Comparison of ENCODE assay signal across 12 cellular contexts in the genomic region with DNA sequence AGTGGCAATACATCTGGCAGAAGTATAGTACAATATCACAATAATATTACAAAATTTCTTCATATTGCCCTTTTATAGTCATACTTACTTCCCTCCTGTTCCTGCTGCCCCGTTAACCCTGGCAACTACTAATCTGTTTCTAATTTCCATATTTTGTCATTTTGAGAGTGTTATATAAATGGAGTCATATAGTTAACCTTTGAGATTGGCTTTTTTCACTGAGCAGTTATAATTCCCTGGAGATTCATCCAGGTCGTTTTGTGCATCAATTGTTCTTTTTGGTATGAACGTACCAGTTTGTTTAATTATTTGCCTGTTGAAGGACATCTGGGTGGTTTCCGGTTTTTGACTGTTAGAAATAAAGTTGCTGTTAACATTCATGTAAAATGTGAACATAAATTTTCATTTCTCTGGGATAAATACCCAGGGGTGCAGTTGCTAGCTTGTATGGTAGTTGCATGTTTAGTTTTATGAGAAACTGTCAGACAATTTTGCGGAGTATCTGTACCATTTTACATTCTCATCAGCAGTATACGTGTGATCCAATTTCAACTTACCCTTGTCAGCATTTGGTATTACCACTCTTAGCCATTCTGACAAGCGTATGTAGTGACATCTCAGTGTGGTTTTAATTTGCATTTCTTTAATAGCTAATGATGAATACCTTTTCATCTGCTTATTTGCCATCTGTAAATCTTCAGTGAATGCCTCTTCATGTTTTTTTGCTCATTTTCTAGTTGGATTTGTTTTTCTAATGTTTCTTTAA. TPM values are rescaled to one million over a fixed set of nuclear protein-coding genes. Genes with fewer than 3 reads are reported as not detected.
DNase-seq lines count a peak whose midpoint lies in the region; ATAC-seq, FAIRE-seq and TF ChIP-seq lines count a peak whose summit lies in the region.
"Had no signal": no experiment of that assay in that cellular context is flagged by ENCODE, and none has a peak within 500 bp of the region (broad histone marks: within the 10 kb centered on the region; RNA-seq: fewer than 3 reads in every experiment).

No MANE protein-coding gene starts in this region.

- RAD21 ChIA-PET in GM12878 (lab: Charles Lee; ENCODE audit: unreplicated experiment) = interaction anchor here (0.8 to 1.0 kb wide), 2 partner anchors 64 to 173 kb away, joined by 3 to 4 read pairs; a partner anchor contains a TSS

- H3K9ac ChIP-seq in GM12878 (ENCODE audit: control insufficient read depth, insufficient read depth, low read length) = no peak overlapping the region
- H3K9ac ChIP-seq: BLaER1 treated with 17β-estradiol and CSF1 and Interleukin-3, amounts not matched to agents 10 nM and 100 nM; KMS-11 had no signal

- ATAC-seq in GM18517 (IDR thresholded peaks at IDR 0.05; ENCODE audit: unreplicated experiment) (peak; percentile 48), HG03097 (IDR thresholded peaks at IDR 0.05; ENCODE audit: low FRiP score, unreplicated experiment) (peak; percentile 43), GM12878 (peak; percentile 76)

- no peak for TF ChIP-seq POLR2A in GM12878 (IDR thresholded peaks at IDR 0.05; ENCODE audit: low read depth, low read length)

- DNase-seq in AG08395 (ENCODE audit: low spot score) (peak; percentile 10), GM12878 (ENCODE audit: low read depth, low spot score) (no peak), nucleus accumbens (lab: John Stamatoyannopoulos, UW) (no peak), NCI-H446 treated with DMSO at 0.1 percent for 48 hours (lab: John Stamatoyannopoulos, UW) (no peak), epidermal melanocyte (ENCODE audit: insufficient read length, low spot score) (no peak)
- DNase-seq in activated naive CD4-positive, alpha-beta T cell treated with anti-CD3 and anti-CD28 coated beads, Interleukin-2, amount 50 U/mL, for 16 hours = no peak
- DNase-seq: activated T-cell treated with anti-CD3 and anti-CD28 coated beads, Interleukin-2, amount 50 U/mL, for 48 hours; NCI-H345 had no signal

- in situ Hi-C loops in GM12878 (cut with MboI) = no loop called here

- no peak overlapping the region for H3K4me3 ChIP-seq in GM12878
- H3K4me3 ChIP-seq: BLaER1 treated with 17β-estradiol and CSF1 and Interleukin-3, amounts not matched to agents 10 nM and 100 nM had no signal

- 23% methylated on average over 7 of the region's 7 CpGs for WGBS in GM12878 (ENCODE audit: insufficient coverage, insufficient replicate concordance, low lambda C conversion rate, missing lambda C conversion rate)

- no peaks in the 10 kb centered on the region for H4K20me1 ChIP-seq in GM12878 (ENCODE audit: control insufficient read depth, insufficient read depth)

- intact Hi-C loops in GM12878 (cut with micrococcal nuclease; ENCODE audit: unreplicated experiment) = loop anchor here (5.0 to 10.0 kb wide), 3 partner anchors 63 to 731 kb away; a partner anchor contains a TSS

- H3K27ac ChIP-seq in GM12878 (ENCODE audit: control insufficient read depth, insufficient read depth) = peak overlapping the region; percentile 58; the same call in 1 of the 2 replicates
- H3K27ac ChIP-seq: BLaER1 treated with 17β-estradiol and CSF1 and Interleukin-3, amounts not matched to agents 10 nM and 100 nM; KMS-11 had no signal

- TF ChIP-seq CTCF in GM12878 (IDR thresholded peaks at IDR 0.05 in 2 of 3, conservative IDR thresholded peaks at IDR 0.05 in 1 of 3; ENCODE audit: control insufficient read depth in 2 of 3, extremely low read depth in 1 of 3, insufficient read depth in 1 of 3, low read depth in 3 of 3, low read length in 3 of 3) = no peak

- peaks cover 5% of the 10 kb centered on the region for H3K9me3 ChIP-seq in GM12878 (replicated peaks; ENCODE audit: control insufficient read depth, insufficient read depth, low read length)

- H3K27me3 ChIP-seq in GM12878 (replicated peaks in 1 of 2; ENCODE audit: control insufficient read depth in 2 of 2, insufficient read depth in 2 of 2, low read length in 1 of 2) = no peaks in the 10 kb centered on the region
- H3K27me3 ChIP-seq: BLaER1 treated with 17β-estradiol and CSF1 and Interleukin-3, amounts not matched to agents 10 nM and 100 nM had no signal

- H3K79me2 ChIP-seq in GM12878 (ENCODE audit: control insufficient read depth, insufficient read depth, low read length) = peaks cover 34% of the 10 kb centered on the region

- 0 out of 4 replicates have a peak, but pooled peaks cover 0 to 7% of the 10 kb centered on the region in 2 experiments for H3K36me3 ChIP-seq in GM12878 (ENCODE audit: control insufficient read depth in 2 of 2, insufficient read depth in 2 of 2, low read length in 1 of 2)

- no peak for TF ChIP-seq EP300 in GM12878 (IDR thresholded peaks at IDR 0.05; ENCODE audit: borderline replicate concordance in 1 of 2, control insufficient read depth in 1 of 2, low read depth in 2 of 2, low read length in 2 of 2)

- CTCF ChIA-PET in GM12878 (lab: Yijun Ruan, JAX) = interaction anchor here (1.0 kb wide), 1 partner anchor 13 kb away, joined by 4 read pairs; no protein-coding TSS in a partner anchor

- SMC1A ChIA-PET in GM12878 (lab: Charles Lee; ENCODE audit: uncharacterized antibody, unreplicated experiment) = interaction anchor here (0.9 to 5.0 kb wide), 6 partner anchors 14 to 173 kb away, joined by 4 to 42 read pairs (median 6); a partner anchor contains a TSS

- peak overlapping the region; percentile 54; the same call in 1 of the 2 replicates for H3K4me2 ChIP-seq in GM12878 (ENCODE audit: control insufficient read depth, insufficient read depth)
- H3K4me2 ChIP-seq: BLaER1 treated with 17β-estradiol and CSF1 and Interleukin-3, amounts not matched to agents 10 nM and 100 nM; KMS-11 had no signal

- FAIRE-seq in GM12878 (lab: Jason Lieb, UNC) = no peak

- no peak for TF ChIP-seq RAD21 in GM12878 (IDR thresholded peaks at IDR 0.05; ENCODE audit: insufficient read depth, low read depth, low read length)

- BruUV-seq in GM12878 (replicated peaks; lab: Mats Ljungman, UMichigan) = no TSS peak

- no peak overlapping the region; the same call in 1 of the 2 replicates for H2AFZ ChIP-seq in GM12878 (ENCODE audit: control insufficient read depth, low read depth, low read length)

- peaks cover 2% of the 10 kb centered on the region; the same call in 1 of the 2 replicates for H3K4me1 ChIP-seq in GM12878 (ENCODE audit: control insufficient read depth, insufficient read depth, low read length)

- POLR2A ChIA-PET in GM12878 (lab: Charles Lee) = interaction anchor here (0.5 to 1.4 kb wide), 3 partner anchors 64 to 73 kb away, joined by 4 to 5 read pairs (median 4); a partner anchor contains a TSS

TF ChIP-seq in GM12878, 131 proteins besides CTCF, POLR2A, EP300 and RAD21 (continues in another document):
- TF ChIP-seq KLF5 (IDR thresholded peaks at IDR 0.05; ENCODE audit: partially characterized antibody) (no peak), DPF2 (IDR thresholded peaks at IDR 0.05) (peak; percentile 28; the same call in 1 of the 2 replicates), ZNF24 (IDR thresholded peaks at IDR 0.05) (0 out of 2 replicates have a peak, but pooled peaks have one; percentile 46), MEF2B (IDR thresholded peaks at IDR 0.05; ENCODE audit: partially characterized antibody, poor library complexity, severe bottlenecking) (peak; percentile 87), CBX5 (IDR thresholded peaks at IDR 0.05; ENCODE audit: low read depth) (no peak)
- TF ChIP-seq, protein P1, sequence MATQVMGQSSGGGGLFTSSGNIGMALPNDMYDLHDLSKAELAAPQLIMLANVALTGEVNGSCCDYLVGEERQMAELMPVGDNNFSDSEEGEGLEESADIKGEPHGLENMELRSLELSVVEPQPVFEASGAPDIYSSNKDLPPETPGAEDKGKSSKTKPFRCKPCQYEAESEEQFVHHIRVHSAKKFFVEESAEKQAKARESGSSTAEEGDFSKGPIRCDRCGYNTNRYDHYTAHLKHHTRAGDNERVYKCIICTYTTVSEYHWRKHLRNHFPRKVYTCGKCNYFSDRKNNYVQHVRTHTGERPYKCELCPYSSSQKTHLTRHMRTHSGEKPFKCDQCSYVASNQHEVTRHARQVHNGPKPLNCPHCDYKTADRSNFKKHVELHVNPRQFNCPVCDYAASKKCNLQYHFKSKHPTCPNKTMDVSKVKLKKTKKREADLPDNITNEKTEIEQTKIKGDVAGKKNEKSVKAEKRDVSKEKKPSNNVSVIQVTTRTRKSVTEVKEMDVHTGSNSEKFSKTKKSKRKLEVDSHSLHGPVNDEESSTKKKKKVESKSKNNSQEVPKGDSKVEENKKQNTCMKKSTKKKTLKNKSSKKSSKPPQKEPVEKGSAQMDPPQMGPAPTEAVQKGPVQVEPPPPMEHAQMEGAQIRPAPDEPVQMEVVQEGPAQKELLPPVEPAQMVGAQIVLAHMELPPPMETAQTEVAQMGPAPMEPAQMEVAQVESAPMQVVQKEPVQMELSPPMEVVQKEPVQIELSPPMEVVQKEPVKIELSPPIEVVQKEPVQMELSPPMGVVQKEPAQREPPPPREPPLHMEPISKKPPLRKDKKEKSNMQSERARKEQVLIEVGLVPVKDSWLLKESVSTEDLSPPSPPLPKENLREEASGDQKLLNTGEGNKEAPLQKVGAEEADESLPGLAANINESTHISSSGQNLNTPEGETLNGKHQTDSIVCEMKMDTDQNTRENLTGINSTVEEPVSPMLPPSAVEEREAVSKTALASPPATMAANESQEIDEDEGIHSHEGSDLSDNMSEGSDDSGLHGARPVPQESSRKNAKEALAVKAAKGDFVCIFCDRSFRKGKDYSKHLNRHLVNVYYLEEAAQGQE (IDR thresholded peaks at IDR 0.05; ENCODE audit: low read depth, low read length) = no peak

RNA-seq across cellular contexts. Expression of a gene that starts 32.2 kb away (rescaled TPM):
- total RNA-seq in GM12878 (2013; cell fraction: nucleolus; rRNA removed) = 1.5 and 2.0 TPM in 2 replicates
- 1.1 and 1.3 TPM in 2 replicates for total RNA-seq in GM12878 (2014; rRNA removed)
- 0.60 and 0.94 TPM in 2 replicates for total RNA-seq in GM12878 (2014; rRNA removed; fragmentation: Illumina TruSeq; extraction: Trizol)
- total RNA-seq in GM12878 (2021) = 0.58 and 0.97 TPM in 2 replicates
- 0.17 TPM for polyA plus RNA-seq in GM12878 (2011; ENCODE audit: low read depth)
- 0.45 and 0.52 TPM in 2 replicates for polyA plus RNA-seq in GM12878 (2011; rRNA removed)
- polyA plus RNA-seq in GM12878 (2011; cell fraction: cytosol; rRNA removed) = 0.28 and 0.57 TPM in 2 replicates
- polyA plus RNA-seq in GM12878 (2011; cell fraction: nucleus; rRNA removed) = 1.3 and 1.4 TPM in 2 replicates
- polyA plus RNA-seq in GM12878 (2012) = 0.24 and 0.55 TPM in 2 replicates
- 0.46 and 0.79 TPM in 2 replicates for polyA plus RNA-seq in GM12878 (2014; fragmentation: Illumina TruSeq; extraction: Trizol)
- polyA plus RNA-seq in GM12878 (2014; fragmentation: Nextera tagmentation; extraction: Ambion mirVana) = under 1 TPM; 0.39 to 0.57 TPM
- polyA plus RNA-seq in GM12878 (2014; rRNA removed) = 0.52 and 0.96 TPM in 2 replicates
- polyA plus RNA-seq in GM12878 (2016; fragmentation: Nextera tagmentation; extraction: Ambion mirVana) = under 1 TPM; 0.21 to 0.31 TPM
- 0.72 and 1.5 TPM in 2 replicates for polyA minus RNA-seq in GM12878 (2011; rRNA and poly(A)+ RNA removed)
- polyA minus RNA-seq in GM12878 (2011; cell fraction: cytosol; rRNA and poly(A)+ RNA removed) = 1.3 and 2.0 TPM in 2 replicates
- 0.60 and 2.1 TPM in 2 replicates for polyA minus RNA-seq in GM12878 (2011; cell fraction: nucleus; rRNA and poly(A)+ RNA removed)
